In the genomic region with DNA sequence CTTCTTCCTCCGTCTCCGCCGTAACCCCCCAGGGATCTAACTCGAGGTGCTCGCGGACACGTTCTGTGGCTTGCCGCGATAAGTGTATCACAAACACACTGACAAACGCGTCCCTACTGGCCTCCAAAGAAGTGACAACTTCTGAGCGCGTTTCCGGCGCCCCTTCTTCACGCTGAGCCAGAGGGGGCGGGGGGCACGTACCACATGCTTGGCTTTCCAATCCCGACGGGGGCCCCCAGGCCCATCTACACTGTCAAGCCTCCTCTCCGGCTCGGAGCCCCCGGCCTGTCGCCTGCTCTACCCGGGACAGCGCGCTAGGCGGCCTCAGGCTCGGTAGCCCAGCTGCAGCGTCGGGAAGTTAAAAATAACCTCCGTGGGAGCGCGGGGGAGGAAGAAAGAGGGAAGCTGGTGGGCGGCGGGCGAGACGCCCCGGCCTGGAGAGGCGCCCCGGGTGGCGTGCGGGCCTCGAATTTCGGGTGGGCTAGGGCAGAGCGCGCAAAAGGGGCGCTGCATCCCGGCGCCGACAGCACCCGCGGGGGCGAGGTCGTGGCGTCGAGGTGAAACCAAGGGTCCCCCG, we compare ENCODE assay signal across 8 cellular contexts. TPM values are rescaled to one million over a fixed set of nuclear protein-coding genes. Genes with fewer than 3 reads are reported as not detected.
DNase-seq lines count a peak whose midpoint lies in the region; ATAC-seq and TF ChIP-seq lines count a peak whose summit lies in the region.

No MANE protein-coding gene starts in this region.

- H2AFZ ChIP-seq in OCI-LY1 (ENCODE audit: low read length) = no peak overlapping the region

- peaks cover 14% of the 10 kb centered on the region for H3K4me1 ChIP-seq in HAP-1
- peaks cover 41% of the 10 kb centered on the region for H3K4me1 ChIP-seq in OCI-LY1 (ENCODE audit: insufficient read depth, low read length, severe bottlenecking)
- H3K4me1 ChIP-seq in heart right ventricle = peaks cover 5 to 52% (median 35%) of the 10 kb centered on the region in 9 donors

- H3K27me3 ChIP-seq in HAP-1 (ENCODE audit: low read depth) (peaks cover 12% of the 10 kb centered on the region), OCI-LY1 (ENCODE audit: insufficient read depth, low read length) (0 out of 2 replicates have a peak, but pooled peaks cover 3% of the 10 kb centered on the region), heart right ventricle (peaks cover 0 to 11% (median 0%) of the 10 kb centered on the region in 7 donors)

- no peaks in the 10 kb centered on the region for H4K20me1 ChIP-seq in OCI-LY1 (ENCODE audit: insufficient read depth, low read length)

- H3K27ac ChIP-seq in OCI-LY1 (ENCODE audit: low read depth, low read length, poor library complexity, severe bottlenecking) = no peak overlapping the region
- H3K27ac ChIP-seq in heart right ventricle = peak overlapping the region; percentile 54 to 98 (median 86)

- no peaks in the 10 kb centered on the region; the same call in 1 of the 2 replicates for H3K36me3 ChIP-seq in HAP-1 (replicated peaks)
- H3K36me3 ChIP-seq in OCI-LY1 (ENCODE audit: insufficient read depth, low read length) = no peaks in the 10 kb centered on the region
- H3K36me3 ChIP-seq in heart right ventricle = peaks cover 0 to 7% (median 0%) of the 10 kb centered on the region in 9 donors

- peak overlapping the region; percentile 92 for H3K4me3 Mint-ChIP-seq in activated naive CD4-positive, alpha-beta T cell treated with anti-CD3 and anti-CD28 coated beads, Interleukin-2, amount 50 U/mL, for 24 hours

- intact Hi-C loops in heart right ventricle (cut with DNase I) = no loop called here

- no peaks in the 10 kb centered on the region for H3K79me2 ChIP-seq in OCI-LY1 (ENCODE audit: insufficient read depth, low read length)

- H3K9me3 ChIP-seq in HAP-1 (no peaks in the 10 kb centered on the region), OCI-LY1 (ENCODE audit: low read length) (no peaks in the 10 kb centered on the region), heart right ventricle (no peaks in the 10 kb centered on the region)

- no peaks in the 10 kb centered on the region for H3K36me3 Mint-ChIP-seq in activated naive CD4-positive, alpha-beta T cell treated with anti-CD3 and anti-CD28 coated beads, Interleukin-2, amount 50 U/mL, for 24 hours

- peak; percentile 21 to 58 (median 40) for ATAC-seq in heart right ventricle
- no peak for ATAC-seq in GM21786 (IDR thresholded peaks at IDR 0.05; ENCODE audit: unreplicated experiment)

- no peaks in the 10 kb centered on the region for H3F3A ChIP-seq in OCI-LY1 (ENCODE audit: insufficient read depth, low read length)

- in situ Hi-C loops in HAP-1 (cut with MboI; ENCODE audit: low sequenced_read_pairs) (no loop called here), G401 (cut with HindIII; ENCODE audit: low sequenced_read_pairs) (no loop called here)

- DNase-seq in EH (ENCODE audit: low read depth) (peak; percentile 72), HAP-1 (ENCODE audit: low spot score in 2 of 2) (peak; percentile 27 to 66), heart right ventricle (peak; percentile 65 to 66), retinal pigment epithelial cell (ENCODE audit: low read depth) (no peak), G401 (ENCODE audit: low spot score) (no peak)

- H3K4me1 Mint-ChIP-seq in activated naive CD4-positive, alpha-beta T cell treated with anti-CD3 and anti-CD28 coated beads, Interleukin-2, amount 50 U/mL, for 24 hours = peaks cover 14% of the 10 kb centered on the region

- H3K4me2 ChIP-seq in OCI-LY1 (ENCODE audit: low read length) = peak overlapping the region; percentile 78

- H3K27ac Mint-ChIP-seq in activated naive CD4-positive, alpha-beta T cell treated with anti-CD3 and anti-CD28 coated beads, Interleukin-2, amount 50 U/mL, for 24 hours = peak overlapping the region; percentile 91

- no peaks in the 10 kb centered on the region for H3K27me3 Mint-ChIP-seq in activated naive CD4-positive, alpha-beta T cell treated with anti-CD3 and anti-CD28 coated beads, Interleukin-2, amount 50 U/mL, for 24 hours

- no peaks in the 10 kb centered on the region for H3K9me3 Mint-ChIP-seq in activated naive CD4-positive, alpha-beta T cell treated with anti-CD3 and anti-CD28 coated beads, Interleukin-2, amount 50 U/mL, for 24 hours

- WGBS in heart right ventricle, 2 donors = 0% methylated on average over 51 to 58 of the region's 58 CpGs

- peak overlapping the region; percentile 59 for H3K9ac ChIP-seq in OCI-LY1 (ENCODE audit: low read length)

- H3K4me3 ChIP-seq in HAP-1 (peak overlapping the region; percentile 40), OCI-LY1 (ENCODE audit: low read depth, low read length, poor library complexity, severe bottlenecking) (peak overlapping the region; percentile 63), heart right ventricle (peak overlapping the region; percentile 47 to 84 (median 70)), retinal pigment epithelial cell (ENCODE audit: low read length) (peak overlapping the region; percentile 47)

- no peaks in the 10 kb centered on the region for H3K9me2 ChIP-seq in OCI-LY1 (ENCODE audit: low read depth, low read length)

- peak; percentile 34; the same call in 1 of the 2 replicates for TF ChIP-seq CTCF in OCI-LY1 (IDR thresholded peaks at IDR 0.05; ENCODE audit: low read length)
- peak in 8 of 9 donors; percentile 12 to 52 (median 43) for TF ChIP-seq CTCF in heart right ventricle (IDR thresholded peaks at IDR 0.05)
- TF ChIP-seq CTCF in retinal pigment epithelial cell (conservative IDR thresholded peaks at IDR 0.05; ENCODE audit: low read depth, low read length) = peak; percentile 19

RNA-seq across cellular contexts. Expression of gene SPHK1, which starts 0.7 kb away (rescaled TPM):
- 10 to 100 TPM in 2 of 10 donors, 1 to 10 TPM in 8; 1.7 to 17.3 (median 3.2) TPM for total RNA-seq in heart right ventricle
- polyA plus RNA-seq in heart right ventricle = 10 to 100 TPM in 1 of 2 donors, 1 to 10 TPM in 1; 3.5 to 20.8 TPM
- 5.8 and 10.6 TPM in 2 replicates for total RNA-seq in G401 (2014; rRNA removed; shearing (Covaris generic))

RNA-seq across cellular contexts. Expression of gene PRPSAP1, which starts 30.0 kb away (rescaled TPM):
- total RNA-seq in heart right ventricle = 10 to 100 TPM; 27.6 to 43.7 (median 34.7) TPM
- 10 to 100 TPM; 26.4 to 30.5 TPM for polyA plus RNA-seq in heart right ventricle
- 28.0 and 30.8 TPM in 2 replicates for total RNA-seq in G401 (2014; rRNA removed; shearing (Covaris generic))

Comparison
In these comparisons a context has a peak if more than half of its experiments do, and no peak if none do; other contexts are left out.
1. DNase-seq: peak in EH (single experiment), HAP-1 (2 of 2) and heart right ventricle (2 of 2); none in retinal pigment epithelial cell (single experiment) and G401 (single experiment).
2. Peak in every context shown above with its lines, with median percentiles within 50 percentile points of each other: H3K4me3 ChIP-seq and CTCF ChIP-seq.